ENCODE assay signal across 19 cellular contexts in the genomic region with DNA sequence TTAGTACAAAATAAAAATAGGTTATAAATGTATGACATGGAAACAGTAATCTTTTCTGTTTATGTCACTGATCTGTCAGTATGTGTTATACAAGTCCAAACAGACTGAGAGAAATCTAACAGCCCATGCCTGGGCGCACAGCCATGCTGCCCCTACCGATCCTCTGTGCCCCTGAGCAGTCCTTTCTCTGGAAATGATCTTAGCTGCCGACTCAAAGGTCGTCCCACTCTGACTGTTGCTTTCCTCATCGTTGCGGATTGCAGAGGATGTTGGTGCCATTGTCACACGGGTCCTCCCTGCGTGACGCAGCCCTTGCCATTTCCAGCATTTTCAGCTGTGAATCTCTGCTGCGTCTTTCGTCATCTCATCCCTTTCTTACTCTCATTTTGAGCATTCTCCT.
DNase-seq lines count a peak whose midpoint lies in the region; ATAC-seq and TF ChIP-seq lines count a peak whose summit lies in the region.
"Had no signal": no experiment of that assay in that cellular context is flagged by ENCODE, and none has a peak within 500 bp of the region (broad histone marks: within the 10 kb centered on the region; RNA-seq: fewer than 3 reads in every experiment).

No MANE protein-coding gene starts in this region.

- TF ChIP-seq CTCF in natural killer cell (IDR thresholded peaks at IDR 0.05): no peak

- no peaks in the 10 kb centered on the region for H3K27me3 Mint-ChIP-seq in activated CD4-positive, alpha-beta T cell treated with anti-CD3 and anti-CD28 coated beads, Interleukin-2, amount 10 ng/mL, durations not matched to agents 24 days and 14 days
- H3K27me3 Mint-ChIP-seq in natural killer cell (ENCODE audit: low read depth in 2 of 2): no peaks in the 10 kb centered on the region
- H3K27me3 Mint-ChIP-seq in natural killer cell treated with Interleukin-12 subunit alpha and Interleukin-12 subunit beta and Interleukin-15 and Interleukin-18, amount 100 ng/mL, for 72 hours: no peaks in the 10 kb centered on the region
- H3K27me3 Mint-ChIP-seq: activated CD8-positive, alpha-beta memory T cell treated with anti-CD3 and anti-CD28 coated beads, Interleukin-2, amount 10 ng/mL, durations not matched to agents 7 days and 5 days; progenitor cell of endocrine pancreas; stimulated activated naive CD8-positive, alpha-beta T cell treated with anti-CD3 and anti-CD28 coated beads, Interleukin-15, Interleukin-2, amounts not matched to agents 100 ng/mL and 50 ng/mL, for 24 hours; T-cell had no signal

- peaks cover 39% of the 10 kb centered on the region for H3K4me1 Mint-ChIP-seq in activated CD4-positive, alpha-beta T cell treated with anti-CD3 and anti-CD28 coated beads, Interleukin-2, amount 10 ng/mL, durations not matched to agents 24 days and 14 days
- peaks cover 52 to 65% of the 10 kb centered on the region in 2 donors for H3K4me1 Mint-ChIP-seq in natural killer cell
- peaks cover 48 to 64% of the 10 kb centered on the region in 2 donors for H3K4me1 Mint-ChIP-seq in natural killer cell treated with Interleukin-12 subunit alpha and Interleukin-12 subunit beta and Interleukin-15 and Interleukin-18, amount 100 ng/mL, for 72 hours (ENCODE audit: low read depth in 2 of 2)

- peak overlapping the region; percentile 75 for H3K27ac Mint-ChIP-seq in activated CD4-positive, alpha-beta T cell treated with anti-CD3 and anti-CD28 coated beads, Interleukin-2, amount 10 ng/mL, durations not matched to agents 24 days and 14 days
- peak overlapping the region; percentile 93 to 94 for H3K27ac Mint-ChIP-seq in natural killer cell
- peak overlapping the region in 1 of 2 donors; percentile 60 for H3K27ac Mint-ChIP-seq in natural killer cell treated with Interleukin-12 subunit alpha and Interleukin-12 subunit beta and Interleukin-15 and Interleukin-18, amount 100 ng/mL, for 72 hours
- H3K27ac Mint-ChIP-seq: activated CD8-positive, alpha-beta memory T cell treated with anti-CD3 and anti-CD28 coated beads, Interleukin-2, amount 10 ng/mL, durations not matched to agents 7 days and 5 days; progenitor cell of endocrine pancreas; T-cell had no signal

- H3K4me3 Mint-ChIP-seq in activated CD4-positive, alpha-beta T cell treated with anti-CD3 and anti-CD28 coated beads, Interleukin-2, amount 10 ng/mL, durations not matched to agents 24 days and 14 days: no peak overlapping the region
- peak overlapping the region; percentile 49 for H3K4me3 Mint-ChIP-seq in natural killer cell
- H3K4me3 Mint-ChIP-seq in natural killer cell treated with Interleukin-12 subunit alpha and Interleukin-12 subunit beta and Interleukin-15 and Interleukin-18, amount 100 ng/mL, for 72 hours: no peak overlapping the region
- H3K4me3 Mint-ChIP-seq: activated CD8-positive, alpha-beta memory T cell treated with anti-CD3 and anti-CD28 coated beads, Interleukin-2, amount 10 ng/mL, durations not matched to agents 7 days and 5 days; stimulated activated naive CD8-positive, alpha-beta T cell treated with anti-CD3 and anti-CD28 coated beads, Interleukin-15, Interleukin-2, amounts not matched to agents 100 ng/mL and 50 ng/mL, for 24 hours; T-cell had no signal

- peaks cover 63% of the 10 kb centered on the region for H3K36me3 Mint-ChIP-seq in activated CD4-positive, alpha-beta T cell treated with anti-CD3 and anti-CD28 coated beads, Interleukin-2, amount 10 ng/mL, durations not matched to agents 24 days and 14 days (ENCODE audit: low read depth)
- H3K36me3 Mint-ChIP-seq in natural killer cell: no peaks in the 10 kb centered on the region
- H3K36me3 Mint-ChIP-seq in natural killer cell treated with Interleukin-12 subunit alpha and Interleukin-12 subunit beta and Interleukin-15 and Interleukin-18, amount 100 ng/mL, for 72 hours: peaks cover 5% of the 10 kb centered on the region

- no peak for DNase-seq in activated CD4-positive, alpha-beta T cell treated with anti-CD3 and anti-CD28 coated beads, Interleukin-2, amount 10 ng/mL, durations not matched to agents 24 days and 14 days
- DNase-seq in activated CD4-positive, alpha-beta T cell treated with anti-CD3 and anti-CD28 coated beads for 1 hour: no peak
- no peak for DNase-seq in natural killer cell
- DNase-seq in natural killer cell treated with Interleukin-12 subunit alpha and Interleukin-12 subunit beta and Interleukin-15 and Interleukin-18, amount 100 ng/mL, for 72 hours (ENCODE audit: low spot score): no peak
- DNase-seq in left ventricle myocardium superior: peak; percentile 41
- DNase-seq in NCI-H2196 (lab: John Stamatoyannopoulos, UW; ENCODE audit: unreplicated experiment): no peak
- DNase-seq in glomerular visceral epithelial cell (ENCODE audit: extremely low spot score): no peak
- no peak for DNase-seq in stimulated activated naive CD4-positive, alpha-beta T cell treated with Interleukin-2 at 50 U/mL for 16 hours (lab: John Stamatoyannopoulos, UW)
- DNase-seq: activated CD8-positive, alpha-beta memory T cell treated with anti-CD3 and anti-CD28 coated beads, Interleukin-2, amount 10 ng/mL, durations not matched to agents 7 days and 5 days; activated effector memory CD4-positive, alpha-beta T cell treated with Interleukin-2 at 50 U/mL for 16 hours; amniotic stem cell; lower lobe of right lung; MM.1S; NCI-H2029; NCI-H2227 treated with DMSO at 0.1 percent for 48 hours; SJCRH30; T-cell had no signal

- H3K9me3 Mint-ChIP-seq in activated CD4-positive, alpha-beta T cell treated with anti-CD3 and anti-CD28 coated beads, Interleukin-2, amount 10 ng/mL, durations not matched to agents 24 days and 14 days: no peaks in the 10 kb centered on the region
- H3K9me3 Mint-ChIP-seq in natural killer cell: no peaks in the 10 kb centered on the region
- no peaks in the 10 kb centered on the region for H3K9me3 Mint-ChIP-seq in natural killer cell treated with Interleukin-12 subunit alpha and Interleukin-12 subunit beta and Interleukin-15 and Interleukin-18, amount 100 ng/mL, for 72 hours
- H3K9me3 Mint-ChIP-seq: stimulated activated naive CD8-positive, alpha-beta T cell treated with anti-CD3 and anti-CD28 coated beads, Interleukin-15, Interleukin-2, amounts not matched to agents 100 ng/mL and 50 ng/mL, for 24 hours; T-cell had no signal

- no peak for ATAC-seq in natural killer cell
- no peak for ATAC-seq in natural killer cell treated with Interleukin-12 subunit alpha and Interleukin-12 subunit beta and Interleukin-15 and Interleukin-18, amount 100 ng/mL, for 72 hours
- peak; percentile 27 for ATAC-seq in left ventricle myocardium superior
- ATAC-seq: activated CD8-positive, alpha-beta memory T cell treated with anti-CD3 and anti-CD28 coated beads, Interleukin-2, amount 10 ng/mL, durations not matched to agents 7 days and 5 days; lower lobe of right lung; T-cell had no signal

- intact Hi-C loops in activated CD4-positive, alpha-beta T cell treated with anti-CD3 and anti-CD28 coated beads, Interleukin-2, amount 10 ng/mL, durations not matched to agents 24 days and 14 days (cut with micrococcal nuclease): loop anchor here (2.0 kb wide), 1 partner anchor 57 kb away; no protein-coding TSS in a partner anchor
- intact Hi-C loops in natural killer cell (cut with micrococcal nuclease) (no loop called here), left ventricle myocardium superior (cut with micrococcal nuclease) (no loop called here)
